ENCODE assay signal across 22 cellular contexts in genomic region chr17:56449176-56449575, GRCh38.
"Had no signal": no experiment of that assay in that cellular context is flagged by ENCODE, and none has a peak within 500 bp of the region (broad histone marks: within the 10 kb centered on the region; RNA-seq: fewer than 3 reads in every experiment).

No MANE protein-coding gene starts in this region.

- H3K4me1 ChIP-seq: esophagus muscularis mucosa, foreskin keratinocyte, gastroesophageal sphincter, heart left ventricle, left lung, lower lobe of right lung had no signal

- H3K27me3 ChIP-seq: esophagus muscularis mucosa, foreskin keratinocyte, gastroesophageal sphincter, hepatocyte, left lung had no signal

- H3K4me2 ChIP-seq: hepatocyte had no signal

- DNase-seq: dermis blood vessel endothelial cell; dorsolateral prefrontal cortex; effector CD4-positive, alpha-beta T cell; effector memory CD4-positive, alpha-beta T cell; foreskin keratinocyte; heart left ventricle; immature natural killer cell; left cardiac atrium; left lung; left ventricle myocardium superior; lower lobe of right lung; mesenchymal stem cell; midbrain had no signal

- H2AFZ ChIP-seq: hepatocyte had no signal

- H3K36me3 Mint-ChIP-seq: immature natural killer cell had no signal

- H3K36me3 ChIP-seq: esophagus muscularis mucosa, gastroesophageal sphincter, heart left ventricle, left lung, lower lobe of right lung had no signal

- H3K9me3 ChIP-seq: esophagus muscularis mucosa, gastroesophageal sphincter, left lung, lower lobe of right lung had no signal

- H3K4me1 Mint-ChIP-seq: immature natural killer cell had no signal

- ATAC-seq: foreskin keratinocyte, gastroesophageal sphincter, heart left ventricle, left cardiac atrium, left lung, left ventricle myocardium superior, lower lobe of right lung had no signal

- H3K79me2 ChIP-seq: hepatocyte had no signal

- H3K4me3 ChIP-seq: coronary artery, dorsolateral prefrontal cortex, esophagus muscularis mucosa, gastroesophageal sphincter, heart left ventricle, hepatocyte, left lung, lower lobe of right lung had no signal

- H3K27ac ChIP-seq: coronary artery, dorsolateral prefrontal cortex, esophagus muscularis mucosa, foreskin keratinocyte, gastroesophageal sphincter, heart left ventricle, hepatocyte, left lung, lower lobe of right lung had no signal

- H3K27ac Mint-ChIP-seq: immature natural killer cell had no signal

- H3K4me3 Mint-ChIP-seq: immature natural killer cell had no signal

- H3K9me3 Mint-ChIP-seq: immature natural killer cell had no signal

- FAIRE-seq: colon, endothelial cell of umbilical vein, frontal cortex, islet of Langerhans, keratinocyte had no signal
